ENCODE assay signal across 11 cellular contexts in genomic region chr20:50054626-50055511, GRCh38. TPM values are rescaled to one million over a fixed set of nuclear protein-coding genes. Genes with fewer than 3 reads are reported as not detected.
DNase-seq lines count a peak whose midpoint lies in the region; FAIRE-seq and TF ChIP-seq lines count a peak whose summit lies in the region.
"Had no signal": no experiment of that assay in that cellular context is flagged by ENCODE, and none has a peak within 500 bp of the region (broad histone marks: within the 10 kb centered on the region; RNA-seq: fewer than 3 reads in every experiment).

No MANE protein-coding gene starts in this region.

- peak overlapping the region; percentile 64 for H2AFZ ChIP-seq in osteoblast (ENCODE audit: low read length)

- H3K4me3 ChIP-seq in SK-N-MC: peak overlapping the region; percentile 25; the same call in 1 of the 2 replicates
- H3K4me3 ChIP-seq in osteoblast (ENCODE audit: insufficient read depth, low read length): no peak overlapping the region
- H3K4me3 ChIP-seq in small intestine (ENCODE audit: low read depth in 1 of 2, low read length in 2 of 2): no peak overlapping the region
- H3K4me3 ChIP-seq in effector memory CD4-positive, alpha-beta T cell (ENCODE audit: insufficient read depth, low read depth, low read length, poor library complexity, severe bottlenecking): no peak overlapping the region

- TF ChIP-seq CTCF in osteoblast (IDR thresholded peaks at IDR 0.05; ENCODE audit: extremely low read depth, low read depth, low read length): no peak

- H3K79me2 ChIP-seq in osteoblast (ENCODE audit: insufficient read depth, low read length): no peaks in the 10 kb centered on the region

- H3K9me3 ChIP-seq in SK-N-MC (ENCODE audit: low read depth, low read length) (no peaks in the 10 kb centered on the region), osteoblast (ENCODE audit: low read depth, low read length) (no peaks in the 10 kb centered on the region), small intestine (ENCODE audit: control insufficient read depth, low read depth) (no peaks in the 10 kb centered on the region)
- no peaks in the 10 kb centered on the region for H3K9me3 ChIP-seq in effector memory CD4-positive, alpha-beta T cell (ENCODE audit: control insufficient read depth, low read length)

- DNase-seq in Ammon's horn (ENCODE audit: low spot score): peak; percentile 84
- DNase-seq in SK-N-MC (ENCODE audit: low read depth, low spot score): no peak
- DNase-seq in globus pallidus (ENCODE audit: low spot score): peak; percentile 88
- DNase-seq in osteoblast (ENCODE audit: insufficient read length, low spot score, missing footprints): peak; percentile 68
- DNase-seq in NAMALWA (ENCODE audit: low spot score): no peak
- no peak for DNase-seq in small intestine
- no peak for DNase-seq in effector memory CD4-positive, alpha-beta T cell
- DNase-seq in NCI-H2029 treated with DMSO at 0.1 percent for 48 hours (lab: John Stamatoyannopoulos, UW): no peak
- DNase-seq: activated naive CD8-positive, alpha-beta T cell treated with anti-CD3 and anti-CD28 coated beads for 36 hours; NCI-H1436 treated with DMSO at 0.1 percent for 48 hours; T1000 had no signal

- H3K4me2 ChIP-seq in osteoblast (ENCODE audit: insufficient read depth, low read length): peak overlapping the region; percentile 11

- 38 to 53% (median 43%) methylated on average over 30 to 34 of the region's 34 CpGs for WGBS in small intestine, 3 donors

- no peaks in the 10 kb centered on the region for H3K27me3 ChIP-seq in osteoblast (ENCODE audit: insufficient read depth, low read length)
- H3K27me3 ChIP-seq in small intestine (ENCODE audit: control insufficient read depth in 2 of 2, insufficient read depth in 2 of 2, low read length in 2 of 2): no peaks in the 10 kb centered on the region
- no peaks in the 10 kb centered on the region for H3K27me3 ChIP-seq in effector memory CD4-positive, alpha-beta T cell (replicated peaks; ENCODE audit: control insufficient read depth, insufficient read depth, low read length, poor library complexity, severe bottlenecking)

- H3K4me1 ChIP-seq in osteoblast (ENCODE audit: insufficient read depth, low read length) (peaks cover 7% of the 10 kb centered on the region), small intestine (ENCODE audit: control insufficient read depth in 2 of 2, insufficient read depth in 1 of 2, low read depth in 1 of 2, low read length in 1 of 2) (no peaks in the 10 kb centered on the region)
- no peaks in the 10 kb centered on the region for H3K4me1 ChIP-seq in effector memory CD4-positive, alpha-beta T cell (ENCODE audit: control insufficient read depth, insufficient read depth, low read length, poor library complexity, severe bottlenecking)

- H3K27ac ChIP-seq in SK-N-MC: peak overlapping the region; percentile 54; the same call in 1 of the 2 replicates
- H3K27ac ChIP-seq in osteoblast (ENCODE audit: low read depth, low read length): no peak overlapping the region
- H3K27ac ChIP-seq in small intestine (ENCODE audit: low read depth in 1 of 2, low read length in 1 of 2): no peak overlapping the region
- no peak overlapping the region for H3K27ac ChIP-seq in effector memory CD4-positive, alpha-beta T cell (ENCODE audit: insufficient read depth, low read length, poor library complexity, severe bottlenecking)

- H3K36me3 ChIP-seq in SK-N-MC (ENCODE audit: insufficient read depth, low read length): no peaks in the 10 kb centered on the region
- H3K36me3 ChIP-seq in osteoblast (ENCODE audit: insufficient read depth, low read length): no peaks in the 10 kb centered on the region
- H3K36me3 ChIP-seq in small intestine (ENCODE audit: control insufficient read depth in 2 of 2, insufficient read depth in 2 of 2, low read length in 2 of 2): no peaks in the 10 kb centered on the region
- no peaks in the 10 kb centered on the region for H3K36me3 ChIP-seq in effector memory CD4-positive, alpha-beta T cell (ENCODE audit: control insufficient read depth, insufficient read depth, low read length)

- H4K20me1 ChIP-seq in osteoblast (ENCODE audit: insufficient read depth, low read length): no peaks in the 10 kb centered on the region

- FAIRE-seq in small intestine (lab: Jason Lieb, UNC): no peak

- H3K9ac ChIP-seq in SK-N-MC (ENCODE audit: insufficient read length): peak overlapping the region; percentile 19

RNA-seq across cellular contexts. Expression of gene UBE2V1, which starts 58.1 kb away (rescaled TPM):
- total RNA-seq in osteoblast: 90.8 and 100 TPM in 2 replicates
- polyA plus RNA-seq in small intestine: 10 to 100 TPM; 72.7 to 83.4 (median 77.3) TPM

Comparison
In these comparisons a context has a peak if more than half of its experiments do, and no peak if none do; other contexts are left out.
1. DNase-seq: peak in Ammon's horn (single experiment), globus pallidus (single experiment) and osteoblast (single experiment); none in SK-N-MC (single experiment), NAMALWA (single experiment), small intestine (single experiment), effector memory CD4-positive, alpha-beta T cell (0 of 3) and NCI-H2029 treated with DMSO at 0.1 percent for 48 hours (single experiment).